In genomic region chr14:75307700-75308379, GRCh38 we compare ENCODE assay signal across 8 cellular contexts. TPM values are rescaled to one million over a fixed set of nuclear protein-coding genes. Genes with fewer than 3 reads are reported as not detected.
DNase-seq lines count a peak whose midpoint lies in the region; ATAC-seq and TF ChIP-seq lines count a peak whose summit lies in the region.

No MANE protein-coding gene starts in this region.

- DNase-seq in Caki2 (ENCODE audit: low read depth) (peak; percentile 53), HUDEP-2 (lab: John Stamatoyannopoulos, UW; ENCODE audit: unreplicated experiment in 76 of 76) (peak in 62 of 76 experiments; percentile 7 to 83 (median 57)), NOMO-1 (lab: John Stamatoyannopoulos, UW; ENCODE audit: unreplicated experiment in 2 of 2) (peak; percentile 33 to 65), endodermal cell (peak; percentile 97), mesenteric fat pad (ENCODE audit: low spot score) (peak; percentile 91)
- peak; percentile 28 to 43 for DNase-seq in activated CD8-positive, alpha-beta memory T cell treated with anti-CD3 and anti-CD28 coated beads for 4 hours (ENCODE audit: low read depth in 2 of 2)
- peak; percentile 48 for DNase-seq in stimulated activated CD8-positive, alpha-beta memory T cell treated with anti-CD3 and anti-CD28 coated beads, Interleukin-7, amount 100 ng/mL, for 24 hours (ENCODE audit: low read depth)

- no peaks in the 10 kb centered on the region for H3K27me3 ChIP-seq in endodermal cell (ENCODE audit: control insufficient read depth, insufficient read depth, low read length, poor library complexity, severe bottlenecking)

- WGBS in endodermal cell (ENCODE audit: insufficient coverage in 1 of 2, insufficient read length in 1 of 2), 2 experiments, result 21 to 27% methylated on average over 10 to 12 of the region's 12 CpGs

- no peaks in the 10 kb centered on the region for H3K36me3 ChIP-seq in endodermal cell (ENCODE audit: control insufficient read depth, insufficient read depth, low read length)

- in situ Hi-C loops in Caki2 (cut with HindIII; ENCODE audit: low pct_unique_long_range_greater_than_20kb, low sequenced_read_pairs), result loop anchor here (10.0 kb wide), 1 partner anchor 183 kb away; the partner anchor contains the start of gene NEK9

- no peak overlapping the region for H3K4me3 Mint-ChIP-seq in endodermal cell

- H3K4me3 ChIP-seq in endodermal cell (ENCODE audit: low read length), result no peak overlapping the region

- H3K4me1 ChIP-seq in endodermal cell (ENCODE audit: control insufficient read depth, insufficient read depth, low read length), result peaks cover 3% of the 10 kb centered on the region

- ATAC-seq in GM19463 (IDR thresholded peaks at IDR 0.05; ENCODE audit: unreplicated experiment), result no peak

- TF ChIP-seq CTCF in endodermal cell (conservative IDR thresholded peaks at IDR 0.05), result peak; percentile 95

- peak overlapping the region; percentile 36 for H3K27ac Mint-ChIP-seq in endodermal cell

- H3K27ac ChIP-seq in endodermal cell (ENCODE audit: low read depth, low read length), result no peak overlapping the region

- H3K9me3 Mint-ChIP-seq in endodermal cell, result no peaks in the 10 kb centered on the region

- no peaks in the 10 kb centered on the region for H3K9me3 ChIP-seq in endodermal cell (ENCODE audit: control insufficient read depth, low read length)

- no peaks in the 10 kb centered on the region for H3K36me3 Mint-ChIP-seq in endodermal cell (ENCODE audit: low read depth)

- H3K27me3 Mint-ChIP-seq in endodermal cell (ENCODE audit: insufficient read depth), result no peaks in the 10 kb centered on the region

- H3K4me1 Mint-ChIP-seq in endodermal cell, result peaks cover 8% of the 10 kb centered on the region

- no peak overlapping the region for H3K9ac ChIP-seq in endodermal cell (ENCODE audit: extremely low read depth, low read length, poor library complexity, severe bottlenecking)

RNA-seq across cellular contexts. Expression of gene FOS, which starts 29.2 kb away (rescaled TPM):
- total RNA-seq in Caki2 (2014; rRNA removed; shearing (Covaris generic); ENCODE audit: low replicate concordance), result 4.5 and 12.6 TPM in 2 replicates
- total RNA-seq in endodermal cell (10 to 100 TPM; 10.3 to 14.0 TPM), mesenteric fat pad (1,900 TPM)
- 7.9 TPM for polyA plus RNA-seq in endodermal cell (2013, experiment 1 of 2)
- 23.5 TPM for polyA plus RNA-seq in endodermal cell (2013, experiment 2 of 2)

Comparison
In these comparisons a context has a peak if more than half of its experiments do, and no peak if none do; other contexts are left out.
1. DNase-seq: peak in every context shown above with its lines; median percentile 97 in endodermal cell; 91 in mesenteric fat pad; 57 in HUDEP-2; 53 in Caki2; 49 in NOMO-1; 48 in stimulated activated CD8-positive, alpha-beta memory T cell treated with anti-CD3 and anti-CD28 coated beads, Interleukin-7, amount 100 ng/mL, for 24 hours; 36 in activated CD8-positive, alpha-beta memory T cell treated with anti-CD3 and anti-CD28 coated beads for 4 hours.
2. RNA of gene FOS, which starts 29.2 kb away (total RNA-seq): 1,900 TPM in mesenteric fat pad (single experiment); 10.3 to 14.0 TPM in endodermal cell and 4.5 to 12.6 TPM in Caki2; every median in the first group is over 100 times any median in the second.